1 cellular context compared by ENCODE assay signal in the genomic region with DNA sequence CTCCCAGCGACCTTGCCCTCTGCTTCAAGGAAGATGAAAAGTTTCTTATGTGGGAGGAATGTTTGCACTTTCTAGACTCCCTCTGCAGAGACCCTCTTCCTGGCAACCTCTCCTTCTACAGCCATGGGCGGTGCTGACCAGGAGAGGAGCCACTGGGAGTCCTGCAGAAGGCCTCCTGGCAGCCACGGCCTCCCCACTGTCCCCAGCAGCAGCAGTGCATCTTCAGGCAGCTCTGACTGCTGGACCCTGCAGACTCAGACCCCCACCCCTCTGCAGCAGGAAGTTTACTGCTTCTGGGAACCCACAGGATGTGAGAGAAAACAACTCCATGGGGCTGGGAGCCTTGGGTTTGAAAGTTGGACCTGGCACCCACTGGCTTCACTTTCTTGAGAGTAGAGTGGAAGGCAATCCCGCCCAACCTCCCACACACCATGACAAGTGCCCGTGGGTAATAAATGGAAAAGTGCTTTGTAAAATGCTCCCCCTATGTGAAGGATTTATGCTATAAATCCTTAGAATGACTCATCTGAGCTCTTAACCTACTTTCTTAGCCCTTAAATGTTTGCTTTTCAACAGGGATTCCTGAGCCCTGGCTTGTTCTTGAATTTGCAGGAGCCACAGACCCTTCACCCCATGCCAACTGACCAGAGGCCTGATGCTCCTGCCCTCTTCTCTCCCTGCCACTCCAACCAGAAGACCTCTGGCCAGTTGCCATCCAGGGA.
A peak's percentile ranks its signal among the peaks of the same experiment; 100 is the strongest.
TF ChIP-seq lines count a peak whose summit lies in the region.

No MANE protein-coding gene starts in this region.

TF ChIP-seq in HEK293, 187 proteins besides CTCF, POLR2A, EP300 and RAD21:
- TF ChIP-seq ZBTB11 (tag by site-specific recombination; conservative IDR thresholded peaks at IDR 0.05; ENCODE audit: low read depth): no peak
- TF ChIP-seq PRDM6 (tag by site-specific recombination; IDR thresholded peaks at IDR 0.05): peak; percentile 42; the same call in 1 of the 2 replicates
- TF ChIP-seq ZFHX2 (tag by site-specific recombination; conservative IDR thresholded peaks at IDR 0.05): peak; percentile 78
- TF ChIP-seq ZNF600 (tag by site-specific recombination; IDR thresholded peaks at IDR 0.05): 0 out of 2 replicates have a peak, but pooled peaks have one; percentile 12
- TF ChIP-seq YY1 (tag by site-specific recombination; IDR thresholded peaks at IDR 0.05): no peak
- peak; percentile 32 for TF ChIP-seq GLIS1 (tag by site-specific recombination; IDR thresholded peaks at IDR 0.05)
- TF ChIP-seq ZNF791 (tag by site-specific recombination; IDR thresholded peaks at IDR 0.05): no peak
- no peak for TF ChIP-seq ZNF426 (tag by site-specific recombination; IDR thresholded peaks at IDR 0.05)
- TF ChIP-seq IKZF3 (tag by site-specific recombination; IDR thresholded peaks at IDR 0.05): no peak
- TF ChIP-seq ZNF530 (tag by site-specific recombination; IDR thresholded peaks at IDR 0.05; ENCODE audit: low read depth): no peak
- no peak for TF ChIP-seq GLI2 (tag by site-specific recombination; IDR thresholded peaks at IDR 0.05; ENCODE audit: borderline replicate concordance, low read depth)
- peak; percentile 57; the same call in 1 of the 2 replicates for TF ChIP-seq EGR2 (tag by site-specific recombination; IDR thresholded peaks at IDR 0.05; ENCODE audit: low read depth)
- no peak for TF ChIP-seq ZNF548 (tag by site-specific recombination; IDR thresholded peaks at IDR 0.05)
- TF ChIP-seq, protein P1, sequence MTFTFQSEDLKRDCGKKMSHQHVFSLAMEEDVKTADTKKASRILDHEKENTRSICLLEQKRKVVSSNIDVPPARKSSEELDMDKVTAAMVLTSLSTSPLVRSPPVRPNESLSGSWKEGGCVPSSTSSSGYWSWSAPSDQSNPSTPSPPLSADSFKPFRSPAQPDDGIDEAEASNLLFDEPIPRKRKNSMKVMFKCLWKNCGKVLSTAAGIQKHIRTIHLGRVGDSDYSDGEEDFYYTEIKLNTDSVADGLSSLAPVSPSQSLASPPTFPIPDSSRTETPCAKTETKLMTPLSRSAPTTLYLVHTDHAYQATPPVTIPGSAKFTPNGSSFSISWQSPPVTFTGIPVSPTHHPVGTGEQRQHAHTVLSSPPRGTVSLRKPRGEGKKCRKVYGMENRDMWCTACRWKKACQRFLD (tag by site-specific recombination; IDR thresholded peaks at IDR 0.05): no peak
- TF ChIP-seq ZNF302 (tag by site-specific recombination; IDR thresholded peaks at IDR 0.05; ENCODE audit: low read depth): no peak
- TF ChIP-seq BCL11B (tag by site-specific recombination; IDR thresholded peaks at IDR 0.05; ENCODE audit: low read depth): no peak
- TF ChIP-seq ZNF214 (tag by site-specific recombination; IDR thresholded peaks at IDR 0.05; ENCODE audit: borderline replicate concordance): no peak
- TF ChIP-seq ZBTB48 (tag by site-specific recombination; IDR thresholded peaks at IDR 0.05): 0 out of 2 replicates have a peak, but pooled peaks have one; percentile 36
- TF ChIP-seq BCL6B (tag by site-specific recombination; IDR thresholded peaks at IDR 0.05): no peak
- 0 out of 2 replicates have a peak, but pooled peaks have one; percentile 15 for TF ChIP-seq PRDM1 (tag by site-specific recombination; IDR thresholded peaks at IDR 0.05)
